In the genomic region with DNA sequence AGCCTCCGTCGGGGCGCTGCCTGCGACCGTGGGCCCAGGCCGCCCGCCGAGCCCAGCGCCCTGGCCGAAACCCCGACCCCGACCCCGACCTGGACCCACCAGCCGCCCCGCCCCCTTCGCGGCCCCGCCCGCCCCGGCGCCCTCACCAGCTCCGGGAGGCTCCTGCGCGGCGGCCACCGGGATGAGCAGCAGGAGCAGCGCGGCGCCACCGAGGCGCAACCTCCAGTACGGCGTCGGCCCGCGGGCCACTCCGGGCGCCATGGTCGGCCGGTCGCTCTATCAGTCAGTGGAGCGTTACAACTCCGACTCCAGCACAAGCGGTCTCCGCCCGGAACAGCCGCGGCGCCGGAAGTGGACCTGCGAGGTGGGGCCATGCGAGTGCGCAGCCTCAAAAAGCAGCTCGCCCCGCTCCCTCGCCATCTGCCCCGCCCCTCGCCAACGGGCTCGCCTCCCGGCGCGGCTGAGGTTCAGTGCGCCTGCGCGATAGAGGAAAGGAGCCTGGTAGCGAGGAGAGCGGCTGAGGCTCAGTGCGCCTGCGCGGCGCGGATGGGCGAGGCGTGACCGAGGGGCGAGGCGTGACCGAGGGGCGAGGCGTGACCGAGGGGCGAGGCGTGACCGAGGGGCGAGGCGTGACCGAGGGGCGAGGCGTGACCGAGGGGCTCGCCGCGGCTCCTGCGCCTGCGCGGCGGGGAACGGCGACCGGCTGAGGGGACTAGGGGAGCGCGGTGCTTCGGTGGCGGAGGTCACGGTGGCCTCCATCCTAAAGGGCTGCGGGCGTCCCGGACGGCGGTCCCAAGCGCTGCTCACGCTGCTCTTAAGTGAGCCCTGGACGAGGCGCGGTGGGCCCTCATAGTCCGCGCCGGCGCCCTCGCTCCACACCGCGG, we compare ENCODE assay signal across 1 cellular context.
TF ChIP-seq lines count a peak whose summit lies in the region.

A gene with protein sequence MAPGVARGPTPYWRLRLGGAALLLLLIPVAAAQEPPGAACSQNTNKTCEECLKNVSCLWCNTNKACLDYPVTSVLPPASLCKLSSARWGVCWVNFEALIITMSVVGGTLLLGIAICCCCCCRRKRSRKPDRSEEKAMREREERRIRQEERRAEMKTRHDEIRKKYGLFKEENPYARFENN (minus strand): TSS at position 335 of the 884 bp plus-strand sequence. CDS start 74 bp downstream, at position 261.

TF ChIP-seq in HepG2, 621 proteins besides CTCF, POLR2A, EP300 and RAD21 (continued from another document and continues in another):
- TF ChIP-seq, protein P1, sequence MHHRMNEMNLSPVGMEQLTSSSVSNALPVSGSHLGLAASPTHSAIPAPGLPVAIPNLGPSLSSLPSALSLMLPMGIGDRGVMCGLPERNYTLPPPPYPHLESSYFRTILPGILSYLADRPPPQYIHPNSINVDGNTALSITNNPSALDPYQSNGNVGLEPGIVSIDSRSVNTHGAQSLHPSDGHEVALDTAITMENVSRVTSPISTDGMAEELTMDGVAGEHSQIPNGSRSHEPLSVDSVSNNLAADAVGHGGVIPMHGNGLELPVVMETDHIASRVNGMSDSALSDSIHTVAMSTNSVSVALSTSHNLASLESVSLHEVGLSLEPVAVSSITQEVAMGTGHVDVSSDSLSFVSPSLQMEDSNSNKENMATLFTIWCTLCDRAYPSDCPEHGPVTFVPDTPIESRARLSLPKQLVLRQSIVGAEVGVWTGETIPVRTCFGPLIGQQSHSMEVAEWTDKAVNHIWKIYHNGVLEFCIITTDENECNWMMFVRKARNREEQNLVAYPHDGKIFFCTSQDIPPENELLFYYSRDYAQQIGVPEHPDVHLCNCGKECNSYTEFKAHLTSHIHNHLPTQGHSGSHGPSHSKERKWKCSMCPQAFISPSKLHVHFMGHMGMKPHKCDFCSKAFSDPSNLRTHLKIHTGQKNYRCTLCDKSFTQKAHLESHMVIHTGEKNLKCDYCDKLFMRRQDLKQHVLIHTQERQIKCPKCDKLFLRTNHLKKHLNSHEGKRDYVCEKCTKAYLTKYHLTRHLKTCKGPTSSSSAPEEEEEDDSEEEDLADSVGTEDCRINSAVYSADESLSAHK (CRISPR knock-in tag; IDR thresholded peaks at IDR 0.05; ENCODE audit: borderline replicate concordance) = no peak
- TF ChIP-seq ZNF737 (CRISPR knock-in tag; IDR thresholded peaks at IDR 0.05; ENCODE audit: borderline replicate concordance) (no peak), THYN1 (CRISPR knock-in tag; IDR thresholded peaks at IDR 0.05; ENCODE audit: borderline replicate concordance, low read depth) (no peak), SRY (CRISPR knock-in tag; IDR thresholded peaks at IDR 0.05) (no peak), MZF1 (CRISPR knock-in tag; IDR thresholded peaks at IDR 0.05; ENCODE audit: borderline replicate concordance) (no peak), ARNTL (CRISPR knock-in tag; IDR thresholded peaks at IDR 0.05) (peak; percentile 51), JUND (CRISPR knock-in tag; IDR thresholded peaks at IDR 0.05) (no peak), FOXA3 (CRISPR knock-in tag; IDR thresholded peaks at IDR 0.05) (peak; percentile 11; the same call in 1 of the 2 replicates), ZFP41 (CRISPR knock-in tag; IDR thresholded peaks at IDR 0.05; ENCODE audit: borderline replicate concordance) (no peak), ZNF563 (CRISPR knock-in tag; IDR thresholded peaks at IDR 0.05) (peak; percentile 12), KAT2B (IDR thresholded peaks at IDR 0.05; ENCODE audit: borderline replicate concordance, low read depth, low read length) (no peak), ZFP90 (CRISPR knock-in tag; IDR thresholded peaks at IDR 0.05; ENCODE audit: borderline replicate concordance) (no peak), CENPT (CRISPR knock-in tag; IDR thresholded peaks at IDR 0.05; ENCODE audit: low read depth) (no peak), ZNF776 (CRISPR knock-in tag; IDR thresholded peaks at IDR 0.05) (no peak), ZNF557 (CRISPR knock-in tag; IDR thresholded peaks at IDR 0.05) (no peak), JUNB (CRISPR knock-in tag; IDR thresholded peaks at IDR 0.05; ENCODE audit: borderline replicate concordance) (no peak), RNF2 (conservative IDR thresholded peaks at IDR 0.05; ENCODE audit: low read depth) (no peak), PITX1 (CRISPR knock-in tag; IDR thresholded peaks at IDR 0.05) (0 out of 2 replicates have a peak, but pooled peaks have one; percentile 7), RARG (CRISPR knock-in tag; IDR thresholded peaks at IDR 0.05; ENCODE audit: low read depth) (no peak), NFE2L1 (CRISPR knock-in tag; IDR thresholded peaks at IDR 0.05; ENCODE audit: borderline replicate concordance) (no peak), RFX5 (IDR thresholded peaks at IDR 0.05; ENCODE audit: low read depth, low read length) (no peak), HIVEP1 (CRISPR knock-in tag; IDR thresholded peaks at IDR 0.05) (no peak), PCBP1 (IDR thresholded peaks at IDR 0.05; ENCODE audit: borderline replicate concordance, low read depth, low read length) (no peak), ZNF382 (CRISPR knock-in tag; IDR thresholded peaks at IDR 0.05; ENCODE audit: borderline replicate concordance) (no peak), SAFB2 (CRISPR knock-in tag; IDR thresholded peaks at IDR 0.05; ENCODE audit: borderline replicate concordance, low read depth) (peak; percentile 78; the same call in 1 of the 2 replicates), MAF1 (CRISPR knock-in tag; IDR thresholded peaks at IDR 0.05; ENCODE audit: borderline replicate concordance) (no peak), ZSCAN12 (CRISPR knock-in tag; IDR thresholded peaks at IDR 0.05) (no peak), ZNF24 (IDR thresholded peaks at IDR 0.05) (no peak), SRSF9 (IDR thresholded peaks at IDR 0.05; ENCODE audit: borderline replicate concordance, insufficient read depth, low read depth, low read length, poor library complexity, severe bottlenecking) (no peak), GATAD2A (CRISPR knock-in tag; IDR thresholded peaks at IDR 0.05) (no peak), ZNF607 (CRISPR knock-in tag; IDR thresholded peaks at IDR 0.05; ENCODE audit: borderline replicate concordance) (peak; percentile 68; the same call in 1 of the 2 replicates), ZNF543 (CRISPR knock-in tag; IDR thresholded peaks at IDR 0.05) (0 out of 2 replicates have a peak, but pooled peaks have one; percentile 78), IRX3 (CRISPR knock-in tag; IDR thresholded peaks at IDR 0.05; ENCODE audit: borderline replicate concordance, low read depth) (no peak)
- TF ChIP-seq, protein P2, sequence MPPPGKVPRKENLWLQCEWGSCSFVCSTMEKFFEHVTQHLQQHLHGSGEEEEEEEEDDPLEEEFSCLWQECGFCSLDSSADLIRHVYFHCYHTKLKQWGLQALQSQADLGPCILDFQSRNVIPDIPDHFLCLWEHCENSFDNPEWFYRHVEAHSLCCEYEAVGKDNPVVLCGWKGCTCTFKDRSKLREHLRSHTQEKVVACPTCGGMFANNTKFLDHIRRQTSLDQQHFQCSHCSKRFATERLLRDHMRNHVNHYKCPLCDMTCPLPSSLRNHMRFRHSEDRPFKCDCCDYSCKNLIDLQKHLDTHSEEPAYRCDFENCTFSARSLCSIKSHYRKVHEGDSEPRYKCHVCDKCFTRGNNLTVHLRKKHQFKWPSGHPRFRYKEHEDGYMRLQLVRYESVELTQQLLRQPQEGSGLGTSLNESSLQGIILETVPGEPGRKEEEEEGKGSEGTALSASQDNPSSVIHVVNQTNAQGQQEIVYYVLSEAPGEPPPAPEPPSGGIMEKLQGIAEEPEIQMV (CRISPR knock-in tag; IDR thresholded peaks at IDR 0.05; ENCODE audit: low read depth) = peak; percentile 76; the same call in 1 of the 2 replicates
- TF ChIP-seq, protein P3, sequence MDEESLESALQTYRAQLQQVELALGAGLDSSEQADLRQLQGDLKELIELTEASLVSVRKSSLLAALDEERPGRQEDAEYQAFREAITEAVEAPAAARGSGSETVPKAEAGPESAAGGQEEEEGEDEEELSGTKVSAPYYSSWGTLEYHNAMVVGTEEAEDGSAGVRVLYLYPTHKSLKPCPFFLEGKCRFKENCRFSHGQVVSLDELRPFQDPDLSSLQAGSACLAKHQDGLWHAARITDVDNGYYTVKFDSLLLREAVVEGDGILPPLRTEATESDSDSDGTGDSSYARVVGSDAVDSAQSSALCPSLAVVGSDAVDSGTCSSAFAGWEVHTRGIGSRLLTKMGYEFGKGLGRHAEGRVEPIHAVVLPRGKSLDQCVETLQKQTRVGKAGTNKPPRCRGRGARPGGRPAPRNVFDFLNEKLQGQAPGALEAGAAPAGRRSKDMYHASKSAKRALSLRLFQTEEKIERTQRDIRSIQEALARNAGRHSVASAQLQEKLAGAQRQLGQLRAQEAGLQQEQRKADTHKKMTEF (CRISPR knock-in tag; IDR thresholded peaks at IDR 0.05) = peak; percentile 62; the same call in 1 of the 2 replicates
- TF ChIP-seq, protein P4, sequence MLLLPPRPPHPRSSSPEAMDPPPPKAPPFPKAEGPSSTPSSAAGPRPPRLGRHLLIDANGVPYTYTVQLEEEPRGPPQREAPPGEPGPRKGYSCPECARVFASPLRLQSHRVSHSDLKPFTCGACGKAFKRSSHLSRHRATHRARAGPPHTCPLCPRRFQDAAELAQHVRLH (CRISPR knock-in tag; IDR thresholded peaks at IDR 0.05; ENCODE audit: borderline replicate concordance, low read depth) = peak; percentile 87; the same call in 1 of the 2 replicates
- TF ChIP-seq, protein P5, sequence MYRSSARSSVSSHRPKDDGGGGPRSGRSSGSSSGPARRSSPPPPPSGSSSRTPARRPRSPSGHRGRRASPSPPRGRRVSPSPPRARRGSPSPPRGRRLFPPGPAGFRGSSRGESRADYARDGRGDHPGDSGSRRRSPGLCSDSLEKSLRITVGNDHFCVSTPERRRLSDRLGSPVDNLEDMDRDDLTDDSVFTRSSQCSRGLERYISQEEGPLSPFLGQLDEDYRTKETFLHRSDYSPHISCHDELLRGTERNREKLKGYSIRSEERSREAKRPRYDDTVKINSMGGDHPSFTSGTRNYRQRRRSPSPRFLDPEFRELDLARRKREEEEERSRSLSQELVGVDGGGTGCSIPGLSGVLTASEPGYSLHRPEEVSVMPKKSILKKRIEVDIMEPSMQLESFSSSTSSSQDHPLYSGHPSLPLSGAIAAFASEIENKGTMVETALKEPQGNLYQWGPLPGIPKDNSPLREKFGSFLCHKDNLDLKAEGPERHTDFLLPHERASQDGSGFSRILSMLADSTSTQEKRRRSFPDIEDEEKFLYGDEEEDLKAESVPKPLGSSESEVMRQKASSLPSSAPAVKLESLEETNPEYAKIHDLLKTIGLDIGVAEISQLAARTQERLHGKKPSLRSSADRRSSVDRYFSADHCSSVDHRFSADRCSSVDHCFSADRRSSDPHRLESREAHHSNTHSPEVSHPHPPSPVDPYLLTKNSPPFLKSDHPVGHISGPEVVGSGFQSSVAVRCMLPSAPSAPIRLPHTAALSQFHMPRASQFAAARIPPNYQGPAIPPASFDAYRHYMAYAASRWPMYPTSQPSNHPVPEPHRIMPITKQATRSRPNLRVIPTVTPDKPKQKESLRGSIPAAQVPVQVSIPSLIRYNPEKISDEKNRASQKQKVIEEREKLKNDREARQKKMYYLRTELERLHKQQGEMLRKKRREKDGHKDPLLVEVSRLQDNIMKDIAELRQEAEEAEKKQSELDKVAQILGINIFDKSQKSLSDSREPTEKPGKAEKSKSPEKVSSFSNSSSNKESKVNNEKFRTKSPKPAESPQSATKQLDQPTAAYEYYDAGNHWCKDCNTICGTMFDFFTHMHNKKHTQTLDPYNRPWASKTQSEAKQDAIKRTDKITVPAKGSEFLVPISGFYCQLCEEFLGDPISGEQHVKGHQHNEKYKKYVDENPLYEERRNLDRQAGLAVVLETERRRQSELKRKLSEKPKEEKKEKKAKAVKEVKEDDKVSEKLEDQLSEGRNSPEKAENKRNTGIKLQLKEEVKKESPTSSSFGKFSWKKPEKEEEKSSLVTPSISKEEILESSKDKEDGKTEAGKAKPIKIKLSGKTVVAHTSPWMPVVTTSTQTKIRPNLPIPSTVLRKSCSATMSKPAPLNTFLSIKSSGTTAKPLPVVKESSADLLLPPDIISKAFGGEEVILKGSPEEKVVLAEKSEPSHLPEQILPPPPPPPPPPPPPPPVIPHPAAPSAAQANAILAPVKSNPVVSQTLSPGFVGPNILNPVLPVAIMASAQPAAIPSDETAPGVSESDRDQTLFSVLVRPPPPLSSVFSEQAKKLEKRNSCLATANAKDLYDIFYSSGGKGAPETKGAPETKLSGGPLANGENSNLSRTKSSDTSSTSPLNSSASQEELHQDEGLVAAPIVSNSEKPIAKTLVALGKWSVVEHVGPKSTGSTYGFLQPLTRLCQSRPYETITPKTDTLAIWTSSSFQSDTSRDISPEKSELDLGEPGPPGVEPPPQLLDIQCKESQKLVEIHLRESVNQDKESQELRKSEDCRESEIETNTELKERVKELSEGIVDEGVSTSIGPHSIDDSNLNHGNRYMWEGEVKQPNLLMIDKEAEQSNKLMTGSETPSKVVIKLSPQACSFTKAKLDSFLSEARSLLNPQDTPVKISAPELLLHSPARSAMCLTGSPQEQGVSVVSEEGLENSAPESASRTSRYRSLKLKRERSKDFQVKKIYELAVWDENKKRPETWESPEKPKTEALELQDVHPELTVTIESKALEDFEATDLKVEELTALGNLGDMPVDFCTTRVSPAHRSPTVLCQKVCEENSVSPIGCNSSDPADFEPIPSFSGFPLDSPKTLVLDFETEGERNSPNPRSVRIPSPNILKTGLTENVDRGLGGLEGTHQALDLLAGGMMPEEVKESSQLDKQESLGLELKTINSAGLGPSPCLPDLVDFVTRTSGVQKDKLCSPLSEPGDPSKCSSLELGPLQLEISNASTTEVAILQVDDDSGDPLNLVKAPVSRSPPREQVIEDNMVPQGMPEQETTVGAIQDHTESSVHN (CRISPR knock-in tag; IDR thresholded peaks at IDR 0.05) = no peak
- TF ChIP-seq, protein P6, sequence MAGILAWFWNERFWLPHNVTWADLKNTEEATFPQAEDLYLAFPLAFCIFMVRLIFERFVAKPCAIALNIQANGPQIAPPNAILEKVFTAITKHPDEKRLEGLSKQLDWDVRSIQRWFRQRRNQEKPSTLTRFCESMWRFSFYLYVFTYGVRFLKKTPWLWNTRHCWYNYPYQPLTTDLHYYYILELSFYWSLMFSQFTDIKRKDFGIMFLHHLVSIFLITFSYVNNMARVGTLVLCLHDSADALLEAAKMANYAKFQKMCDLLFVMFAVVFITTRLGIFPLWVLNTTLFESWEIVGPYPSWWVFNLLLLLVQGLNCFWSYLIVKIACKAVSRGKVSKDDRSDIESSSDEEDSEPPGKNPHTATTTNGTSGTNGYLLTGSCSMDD (CRISPR knock-in tag; IDR thresholded peaks at IDR 0.05) = no peak
- TF ChIP-seq, protein P7, sequence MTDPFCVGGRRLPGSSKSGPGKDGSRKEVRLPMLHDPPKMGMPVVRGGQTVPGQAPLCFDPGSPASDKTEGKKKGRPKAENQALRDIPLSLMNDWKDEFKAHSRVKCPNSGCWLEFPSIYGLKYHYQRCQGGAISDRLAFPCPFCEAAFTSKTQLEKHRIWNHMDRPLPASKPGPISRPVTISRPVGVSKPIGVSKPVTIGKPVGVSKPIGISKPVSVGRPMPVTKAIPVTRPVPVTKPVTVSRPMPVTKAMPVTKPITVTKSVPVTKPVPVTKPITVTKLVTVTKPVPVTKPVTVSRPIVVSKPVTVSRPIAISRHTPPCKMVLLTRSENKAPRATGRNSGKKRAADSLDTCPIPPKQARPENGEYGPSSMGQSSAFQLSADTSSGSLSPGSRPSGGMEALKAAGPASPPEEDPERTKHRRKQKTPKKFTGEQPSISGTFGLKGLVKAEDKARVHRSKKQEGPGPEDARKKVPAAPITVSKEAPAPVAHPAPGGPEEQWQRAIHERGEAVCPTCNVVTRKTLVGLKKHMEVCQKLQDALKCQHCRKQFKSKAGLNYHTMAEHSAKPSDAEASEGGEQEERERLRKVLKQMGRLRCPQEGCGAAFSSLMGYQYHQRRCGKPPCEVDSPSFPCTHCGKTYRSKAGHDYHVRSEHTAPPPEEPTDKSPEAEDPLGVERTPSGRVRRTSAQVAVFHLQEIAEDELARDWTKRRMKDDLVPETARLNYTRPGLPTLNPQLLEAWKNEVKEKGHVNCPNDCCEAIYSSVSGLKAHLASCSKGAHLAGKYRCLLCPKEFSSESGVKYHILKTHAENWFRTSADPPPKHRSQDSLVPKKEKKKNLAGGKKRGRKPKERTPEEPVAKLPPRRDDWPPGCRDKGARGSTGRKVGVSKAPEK (CRISPR knock-in tag; IDR thresholded peaks at IDR 0.05; ENCODE audit: borderline replicate concordance) = no peak
